Comparison of ENCODE assay signal across 33 cellular contexts in the genomic region with DNA sequence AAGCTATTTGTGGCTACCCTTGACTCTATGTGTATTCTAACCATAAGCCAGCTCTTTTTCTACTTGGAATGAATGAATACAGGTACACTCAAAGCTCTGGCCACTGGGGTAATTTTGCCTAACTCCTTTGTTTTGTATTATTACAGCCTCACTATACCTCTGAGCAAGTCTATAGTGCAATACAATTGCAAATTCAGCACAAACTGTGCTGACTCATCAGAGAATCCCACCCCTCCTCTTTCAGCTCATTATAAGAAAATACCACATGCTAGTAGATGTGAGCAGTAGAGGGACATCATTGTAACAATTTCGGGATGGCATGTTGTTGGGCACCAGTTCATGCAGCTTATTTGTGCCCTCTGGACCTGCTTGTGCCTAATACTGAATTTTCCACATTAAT.
DNase-seq lines count a peak whose midpoint lies in the region; ATAC-seq, FAIRE-seq and TF ChIP-seq lines count a peak whose summit lies in the region.
"Had no signal": no experiment of that assay in that cellular context is flagged by ENCODE, and none has a peak within 500 bp of the region (broad histone marks: within the 10 kb centered on the region; RNA-seq: fewer than 3 reads in every experiment).

No MANE protein-coding gene starts in this region.

- H4K20me1 ChIP-seq in HepG2 (ENCODE audit: insufficient read depth, low read length): no peaks in the 10 kb centered on the region
- H4K20me1 ChIP-seq in GM23338 (replicated peaks; ENCODE audit: insufficient read depth): no peaks in the 10 kb centered on the region
- H4K20me1 ChIP-seq: BLaER1; BLaER1 treated with 17β-estradiol and CSF1 and Interleukin-3, amounts not matched to agents 10 nM and 100 nM had no signal

- FAIRE-seq in HepG2 (lab: Jason Lieb, UNC): no peak
- FAIRE-seq: A204.1, A549, D721Med had no signal

- TF ChIP-seq EP300 in HepG2 (IDR thresholded peaks at IDR 0.05; ENCODE audit: low read depth in 2 of 2, low read length in 2 of 2) (no peak), HepG2 (CRISPR knock-in tag; IDR thresholded peaks at IDR 0.05; ENCODE audit: borderline replicate concordance) (no peak)

- H3K27ac ChIP-seq in HepG2 (ENCODE audit: extremely low read length, insufficient read depth, low read length): no peak overlapping the region
- no peak overlapping the region for H3K27ac ChIP-seq in right lobe of liver
- no peak overlapping the region for H3K27ac ChIP-seq in GM23338 (ENCODE audit: low read depth)
- H3K27ac ChIP-seq: 22Rv1; A549; BLaER1; BLaER1 treated with 17β-estradiol and CSF1 and Interleukin-3, amounts not matched to agents 10 nM and 100 nM; C4-2B had no signal

- POLR2A ChIA-PET in HepG2 (lab: Yijun Ruan, JAX): no interaction called here

- TF ChIP-seq RAD21 in HepG2 (CRISPR knock-in tag; IDR thresholded peaks at IDR 0.05): no peak

- peaks cover 4% of the 10 kb centered on the region for H3K27me3 Mint-ChIP-seq in GM23338 (ENCODE audit: insufficient read depth, low read depth, poor library complexity)
- no peaks in the 10 kb centered on the region for H3K27me3 Mint-ChIP-seq in activated naive CD8-positive, alpha-beta T cell treated with anti-CD3 and anti-CD28 coated beads for 36 hours
- H3K27me3 Mint-ChIP-seq: B cell; CD4-positive, alpha-beta memory T cell; CD4-positive, alpha-beta T cell; CD4-positive, CD25-positive, alpha-beta regulatory T cell; CD8-positive, alpha-beta memory T cell had no signal

- TF ChIP-seq POLR2A in HepG2 (IDR thresholded peaks at IDR 0.05; ENCODE audit: insufficient read depth in 1 of 2, low read depth in 2 of 2, low read length in 2 of 2): no peak
- no peak for TF ChIP-seq POLR2A in right lobe of liver (IDR thresholded peaks at IDR 0.05)

- no peaks in the 10 kb centered on the region for H3F3A ChIP-seq in GM23338 (replicated peaks; ENCODE audit: low read depth)

- TF ChIP-seq CTCF in HepG2 (CRISPR knock-in tag; IDR thresholded peaks at IDR 0.05): no peak
- TF ChIP-seq CTCF in right lobe of liver (IDR thresholded peaks at IDR 0.05): no peak
- TF ChIP-seq CTCF in GM23338 (conservative IDR thresholded peaks at IDR 0.05; ENCODE audit: low read depth in 2 of 2): no peak

- no peaks in the 10 kb centered on the region for H3K36me3 ChIP-seq in HepG2 (replicated peaks in 1 of 2; ENCODE audit: control insufficient read depth in 1 of 2, insufficient read depth in 2 of 2, low read length in 2 of 2)
- no peaks in the 10 kb centered on the region for H3K36me3 ChIP-seq in right lobe of liver
- H3K36me3 ChIP-seq in GM23338 (ENCODE audit: insufficient read depth): no peaks in the 10 kb centered on the region
- H3K36me3 ChIP-seq: BE2C; BLaER1; BLaER1 treated with 17β-estradiol and CSF1 and Interleukin-3, amounts not matched to agents 10 nM and 100 nM had no signal

- no peaks in the 10 kb centered on the region for H3K79me2 ChIP-seq in HepG2 (ENCODE audit: insufficient read depth, low read length)
- no peaks in the 10 kb centered on the region for H3K79me2 ChIP-seq in GM23338 (replicated peaks; ENCODE audit: insufficient read depth)

- H2AFZ ChIP-seq in HepG2 (ENCODE audit: low read length) (no peak overlapping the region), GM23338 (peak overlapping the region; percentile 67; the same call in 1 of the 2 replicates)

- H3K27ac Mint-ChIP-seq in GM23338: no peak overlapping the region
- H3K27ac Mint-ChIP-seq in activated naive CD8-positive, alpha-beta T cell treated with anti-CD3 and anti-CD28 coated beads for 36 hours: no peak overlapping the region
- H3K27ac Mint-ChIP-seq: B cell; CD14-positive monocyte; CD4-positive, alpha-beta memory T cell; CD4-positive, alpha-beta T cell; CD4-positive, CD25-positive, alpha-beta regulatory T cell; CD8-positive, alpha-beta memory T cell; CD8-positive, alpha-beta T cell had no signal

- H3K4me1 Mint-ChIP-seq in GM23338: no peaks in the 10 kb centered on the region
- H3K4me1 Mint-ChIP-seq in activated naive CD8-positive, alpha-beta T cell treated with anti-CD3 and anti-CD28 coated beads for 36 hours: no peaks in the 10 kb centered on the region
- H3K4me1 Mint-ChIP-seq: B cell; CD14-positive monocyte; CD4-positive, alpha-beta memory T cell; CD4-positive, CD25-positive, alpha-beta regulatory T cell; CD8-positive, alpha-beta memory T cell had no signal

- H3K9me2 ChIP-seq in GM23338 (ENCODE audit: insufficient read depth): peaks cover 19% of the 10 kb centered on the region

- no peaks in the 10 kb centered on the region for H3K27me3 ChIP-seq in HepG2 (ENCODE audit: control insufficient read depth in 1 of 2, insufficient read depth in 2 of 2, low read length in 2 of 2)
- no peaks in the 10 kb centered on the region for H3K27me3 ChIP-seq in right lobe of liver
- no peaks in the 10 kb centered on the region for H3K27me3 ChIP-seq in GM23338 (ENCODE audit: insufficient read depth)
- H3K27me3 ChIP-seq: BE2C; BLaER1; BLaER1 treated with 17β-estradiol and CSF1 and Interleukin-3, amounts not matched to agents 10 nM and 100 nM had no signal

- H3K9ac ChIP-seq in HepG2 (ENCODE audit: insufficient read depth, low read depth, low read length): no peak overlapping the region
- H3K9ac ChIP-seq: BLaER1; BLaER1 treated with 17β-estradiol and CSF1 and Interleukin-3, amounts not matched to agents 10 nM and 100 nM had no signal

- intact Hi-C loops in HepG2 (cut with micrococcal nuclease; ENCODE audit: unreplicated experiment) (no loop called here), right lobe of liver (cut with DNase I) (no loop called here)

- no peaks in the 10 kb centered on the region for H3K9me3 Mint-ChIP-seq in GM23338
- peaks cover 2% of the 10 kb centered on the region for H3K9me3 Mint-ChIP-seq in activated naive CD8-positive, alpha-beta T cell treated with anti-CD3 and anti-CD28 coated beads for 36 hours
- H3K9me3 Mint-ChIP-seq: CD4-positive, alpha-beta T cell had no signal

- BruUV-seq in HepG2 (replicated peaks; lab: Mats Ljungman, UMichigan): no TSS peak

- no peaks in the 10 kb centered on the region for H3K36me3 Mint-ChIP-seq in GM23338 (ENCODE audit: low read depth)
- no peaks in the 10 kb centered on the region for H3K36me3 Mint-ChIP-seq in activated naive CD8-positive, alpha-beta T cell treated with anti-CD3 and anti-CD28 coated beads for 36 hours
- H3K36me3 Mint-ChIP-seq: CD14-positive monocyte; CD4-positive, alpha-beta memory T cell; CD4-positive, CD25-positive, alpha-beta regulatory T cell; CD8-positive, alpha-beta memory T cell; CD8-positive, alpha-beta T cell had no signal

- 8% methylated on average over 1 of the region's 1 CpG for WGBS in HepG2 (ENCODE audit: low lambda C conversion rate)
- WGBS in right lobe of liver (ENCODE audit: insufficient coverage, low coverage, low lambda C conversion rate, missing lambda C conversion rate): 38% methylated on average over 1 of the region's 1 CpG

- H3K9me3 ChIP-seq in HepG2 (ENCODE audit: low read length) (no peaks in the 10 kb centered on the region), right lobe of liver (no peaks in the 10 kb centered on the region)
- H3K9me3 ChIP-seq: A549; BE2C; BLaER1; BLaER1 treated with 17β-estradiol and CSF1 and Interleukin-3, amounts not matched to agents 10 nM and 100 nM; Caco-2 had no signal

- DNase-seq in HepG2 (ENCODE audit: low spot score) (no peak), right lobe of liver (no peak), GM23338 (ENCODE audit: low spot score) (no peak)
- no peak for DNase-seq in activated naive CD8-positive, alpha-beta T cell treated with anti-CD3 and anti-CD28 coated beads for 36 hours
- DNase-seq: 8988T; ACHN; AML-193; BE2C; C1 segment of cervical spinal cord; Caco-2; Calu3; CD4-positive, alpha-beta memory T cell; CD4-positive, alpha-beta T cell; CD4-positive, CD25-positive, alpha-beta regulatory T cell; CD8-positive, alpha-beta memory T cell; CD8-positive, alpha-beta T cell; COR-L47; DMS 273 treated with DMSO at 0.1 percent for 48 hours; DMS153; DMS53; DMS79; DMS79 treated with DMSO at 0.1 percent for 48 hours; DND-41; EL had no signal

- H3K4me3 ChIP-seq in HepG2 (replicated peaks in 1 of 3; ENCODE audit: insufficient read depth in 1 of 3, low read depth in 2 of 3, low read length in 3 of 3) (no peak overlapping the region), right lobe of liver (no peak overlapping the region), GM23338 (no peak overlapping the region)
- H3K4me3 ChIP-seq: A549; BLaER1; BLaER1 treated with 17β-estradiol and CSF1 and Interleukin-3, amounts not matched to agents 10 nM and 100 nM had no signal

- no peaks in the 10 kb centered on the region for H3K4me1 ChIP-seq in HepG2 (ENCODE audit: insufficient read depth, low read length)
- no peaks in the 10 kb centered on the region for H3K4me1 ChIP-seq in right lobe of liver
- H3K4me1 ChIP-seq in GM23338 (ENCODE audit: insufficient read depth): no peaks in the 10 kb centered on the region
- H3K4me1 ChIP-seq: A549; BE2C; BLaER1; BLaER1 treated with 17β-estradiol and CSF1 and Interleukin-3, amounts not matched to agents 10 nM and 100 nM; Caco-2 had no signal

- CTCF ChIA-PET in HepG2 (lab: Yijun Ruan, JAX; ENCODE audit: low intra/inter-chr PET ratio, low total read pairs): no interaction called here

- no peak for ATAC-seq in HepG2
- ATAC-seq in right lobe of liver: no peak
- no peak for ATAC-seq in GM23338
- ATAC-seq: A549; CD8-positive, alpha-beta T cell had no signal

- no peak overlapping the region for H3K4me3 Mint-ChIP-seq in GM23338
- H3K4me3 Mint-ChIP-seq in activated naive CD8-positive, alpha-beta T cell treated with anti-CD3 and anti-CD28 coated beads for 36 hours: no peak overlapping the region
- H3K4me3 Mint-ChIP-seq: B cell; CD14-positive monocyte; CD4-positive, alpha-beta memory T cell; CD4-positive, alpha-beta T cell; CD8-positive, alpha-beta memory T cell; CD8-positive, alpha-beta T cell had no signal

- H3K4me2 ChIP-seq in HepG2 (ENCODE audit: low read depth, low read length) (no peak overlapping the region), GM23338 (no peak overlapping the region)
- H3K4me2 ChIP-seq: A549; BLaER1; BLaER1 treated with 17β-estradiol and CSF1 and Interleukin-3, amounts not matched to agents 10 nM and 100 nM had no signal

- in situ Hi-C loops in HepG2 (cut with HindIII; ENCODE audit: extremely low pct_ligation_motif_present, low pct_unique_long_range_greater_than_20kb): loop anchor here (25.0 kb wide), 1 partner anchor 991 kb away; no protein-coding TSS in a partner anchor

TF ChIP-seq in HepG2, 621 proteins besides CTCF, POLR2A, EP300 and RAD21 (continues in another document):
- TF ChIP-seq ZBTB1 (CRISPR knock-in tag; IDR thresholded peaks at IDR 0.05; ENCODE audit: borderline replicate concordance) (no peak), MAFF (IDR thresholded peaks at IDR 0.05; ENCODE audit: low read depth, low read length) (peak; percentile 69), SAP130 (CRISPR knock-in tag; IDR thresholded peaks at IDR 0.05; ENCODE audit: low read depth) (no peak), FOXA3 (CRISPR knock-in tag; IDR thresholded peaks at IDR 0.05) (no peak)
